Comparison of ENCODE assay signal across 1 cellular context in the genomic region with DNA sequence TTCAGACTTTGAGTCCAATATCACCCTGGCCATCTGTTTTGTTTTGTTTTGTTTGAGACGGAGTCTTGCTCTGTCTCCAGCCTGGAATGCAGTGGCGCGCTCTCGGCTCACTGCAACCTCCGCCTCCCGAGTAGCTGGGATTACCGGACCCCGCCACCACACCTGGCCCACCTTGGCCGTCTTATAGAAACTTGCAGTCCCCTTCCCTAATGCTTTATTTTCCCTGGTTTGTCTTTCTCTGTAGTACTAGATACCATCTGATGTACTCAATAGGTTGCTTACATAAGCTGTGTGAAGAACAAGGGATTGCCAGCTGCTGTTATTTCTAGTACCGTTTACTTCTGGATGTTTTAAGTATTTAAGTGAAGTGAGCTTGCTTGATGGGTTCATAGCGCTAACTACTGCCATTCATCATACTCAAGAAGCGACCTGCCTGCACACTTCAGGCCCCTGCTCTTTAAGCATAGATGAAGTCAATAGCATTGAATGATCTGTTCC.
TF ChIP-seq lines count a peak whose summit lies in the region.

No MANE protein-coding gene starts in this region.

TF ChIP-seq in GM12878, 131 proteins besides CTCF, POLR2A, EP300 and RAD21 (continued from another document):
- TF ChIP-seq, protein P1, sequence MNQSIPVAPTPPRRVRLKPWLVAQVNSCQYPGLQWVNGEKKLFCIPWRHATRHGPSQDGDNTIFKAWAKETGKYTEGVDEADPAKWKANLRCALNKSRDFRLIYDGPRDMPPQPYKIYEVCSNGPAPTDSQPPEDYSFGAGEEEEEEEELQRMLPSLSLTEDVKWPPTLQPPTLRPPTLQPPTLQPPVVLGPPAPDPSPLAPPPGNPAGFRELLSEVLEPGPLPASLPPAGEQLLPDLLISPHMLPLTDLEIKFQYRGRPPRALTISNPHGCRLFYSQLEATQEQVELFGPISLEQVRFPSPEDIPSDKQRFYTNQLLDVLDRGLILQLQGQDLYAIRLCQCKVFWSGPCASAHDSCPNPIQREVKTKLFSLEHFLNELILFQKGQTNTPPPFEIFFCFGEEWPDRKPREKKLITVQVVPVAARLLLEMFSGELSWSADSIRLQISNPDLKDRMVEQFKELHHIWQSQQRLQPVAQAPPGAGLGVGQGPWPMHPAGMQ (IDR thresholded peaks at IDR 0.05; ENCODE audit: borderline replicate concordance): no peak
- TF ChIP-seq PML (IDR thresholded peaks at IDR 0.05; ENCODE audit: low read length) (no peak), FOS (IDR thresholded peaks at IDR 0.05; ENCODE audit: borderline replicate concordance, extremely low read depth, insufficient read length) (no peak), GATAD2B (conservative IDR thresholded peaks at IDR 0.05; ENCODE audit: low read depth) (no peak), MTA2 (IDR thresholded peaks at IDR 0.05; ENCODE audit: low read depth) (no peak), EZH2 (IDR thresholded peaks at IDR 0.05; ENCODE audit: borderline replicate concordance, control insufficient read depth, low read depth, low read length) (no peak), KAT2A (conservative IDR thresholded peaks at IDR 0.05; ENCODE audit: control insufficient read depth, low read depth, low read length) (no peak), MXI1 (IDR thresholded peaks at IDR 0.05; ENCODE audit: low read depth, low read length) (no peak), SMAD5 (IDR thresholded peaks at IDR 0.05; ENCODE audit: low read depth) (no peak), IKZF1 (conservative IDR thresholded peaks at IDR 0.05) (no peak)
- TF ChIP-seq, protein P2, sequence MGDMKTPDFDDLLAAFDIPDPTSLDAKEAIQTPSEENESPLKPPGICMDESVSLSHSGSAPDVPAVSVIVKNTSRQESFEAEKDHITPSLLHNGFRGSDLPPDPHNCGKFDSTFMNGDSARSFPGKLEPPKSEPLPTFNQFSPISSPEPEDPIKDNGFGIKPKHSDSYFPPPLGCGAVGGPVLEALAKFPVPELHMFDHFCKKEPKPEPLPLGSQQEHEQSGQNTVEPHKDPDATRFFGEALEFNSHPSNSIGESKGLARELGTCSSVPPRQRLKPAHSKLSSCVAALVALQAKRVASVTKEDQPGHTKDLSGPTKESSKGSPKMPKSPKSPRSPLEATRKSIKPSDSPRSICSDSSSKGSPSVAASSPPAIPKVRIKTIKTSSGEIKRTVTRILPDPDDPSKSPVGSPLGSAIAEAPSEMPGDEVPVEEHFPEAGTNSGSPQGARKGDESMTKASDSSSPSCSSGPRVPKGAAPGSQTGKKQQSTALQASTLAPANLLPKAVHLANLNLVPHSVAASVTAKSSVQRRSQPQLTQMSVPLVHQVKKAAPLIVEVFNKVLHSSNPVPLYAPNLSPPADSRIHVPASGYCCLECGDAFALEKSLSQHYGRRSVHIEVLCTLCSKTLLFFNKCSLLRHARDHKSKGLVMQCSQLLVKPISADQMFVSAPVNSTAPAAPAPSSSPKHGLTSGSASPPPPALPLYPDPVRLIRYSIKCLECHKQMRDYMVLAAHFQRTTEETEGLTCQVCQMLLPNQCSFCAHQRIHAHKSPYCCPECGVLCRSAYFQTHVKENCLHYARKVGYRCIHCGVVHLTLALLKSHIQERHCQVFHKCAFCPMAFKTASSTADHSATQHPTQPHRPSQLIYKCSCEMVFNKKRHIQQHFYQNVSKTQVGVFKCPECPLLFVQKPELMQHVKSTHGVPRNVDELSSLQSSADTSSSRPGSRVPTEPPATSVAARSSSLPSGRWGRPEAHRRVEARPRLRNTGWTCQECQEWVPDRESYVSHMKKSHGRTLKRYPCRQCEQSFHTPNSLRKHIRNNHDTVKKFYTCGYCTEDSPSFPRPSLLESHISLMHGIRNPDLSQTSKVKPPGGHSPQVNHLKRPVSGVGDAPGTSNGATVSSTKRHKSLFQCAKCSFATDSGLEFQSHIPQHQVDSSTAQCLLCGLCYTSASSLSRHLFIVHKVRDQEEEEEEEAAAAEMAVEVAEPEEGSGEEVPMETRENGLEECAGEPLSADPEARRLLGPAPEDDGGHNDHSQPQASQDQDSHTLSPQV (IDR thresholded peaks at IDR 0.05): no peak
